Comparison of ENCODE assay signal across 8 cellular contexts in genomic region chr2:104976603-104977120, GRCh38.
DNase-seq lines count a peak whose midpoint lies in the region; ATAC-seq, FAIRE-seq and TF ChIP-seq lines count a peak whose summit lies in the region.

No MANE protein-coding gene starts in this region.

- H3K9me3 Mint-ChIP-seq in activated T-cell treated with anti-CD3 and anti-CD28 coated beads, Interleukin-2, amount 50 U/mL, for 72 hours: peaks cover 0 to 1% of the 10 kb centered on the region in 2 donors
- peaks cover 7% of the 10 kb centered on the region for H3K9me3 Mint-ChIP-seq in glutamatergic neuron (ENCODE audit: unreplicated experiment)

- peaks cover 0 to 4% of the 10 kb centered on the region in 2 experiments; a peak in 1 of 5 replicates for H3K27me3 ChIP-seq in HepG2 (ENCODE audit: control insufficient read depth in 1 of 2, insufficient read depth in 2 of 2, low read length in 2 of 2)
- no peaks in the 10 kb centered on the region for H3K27me3 ChIP-seq in right lobe of liver
- no peaks in the 10 kb centered on the region for H3K27me3 ChIP-seq in dorsolateral prefrontal cortex

- WGBS in HepG2 (ENCODE audit: low lambda C conversion rate): 30% methylated on average over 4 of the region's 4 CpGs
- 18% methylated on average over 3 of the region's 4 CpGs for WGBS in right lobe of liver (ENCODE audit: insufficient coverage, low coverage, low lambda C conversion rate, missing lambda C conversion rate)

- H3K4me1 Mint-ChIP-seq in activated T-cell treated with anti-CD3 and anti-CD28 coated beads, Interleukin-2, amount 50 U/mL, for 72 hours (ENCODE audit: low read depth): peaks cover 6% of the 10 kb centered on the region
- H3K4me1 Mint-ChIP-seq in glutamatergic neuron (ENCODE audit: low read depth, unreplicated experiment): no peaks in the 10 kb centered on the region

- H3K9ac ChIP-seq in HepG2 (ENCODE audit: insufficient read depth, low read depth, low read length): no peak overlapping the region

- H3K36me3 Mint-ChIP-seq in activated T-cell treated with anti-CD3 and anti-CD28 coated beads, Interleukin-2, amount 50 U/mL, for 72 hours (ENCODE audit: insufficient read depth in 2 of 2): no peaks in the 10 kb centered on the region
- H3K36me3 Mint-ChIP-seq in glutamatergic neuron (ENCODE audit: unreplicated experiment): no peaks in the 10 kb centered on the region

- no peaks in the 10 kb centered on the region for H3K36me3 ChIP-seq in HepG2 (replicated peaks in 1 of 2; ENCODE audit: control insufficient read depth in 1 of 2, insufficient read depth in 2 of 2, low read length in 2 of 2)
- H3K36me3 ChIP-seq in right lobe of liver: no peaks in the 10 kb centered on the region

- TF ChIP-seq RAD21 in HepG2 (CRISPR knock-in tag; IDR thresholded peaks at IDR 0.05): no peak

- CTCF ChIA-PET in HepG2 (lab: Yijun Ruan, JAX; ENCODE audit: low intra/inter-chr PET ratio, low total read pairs): no interaction called here

- TF ChIP-seq CTCF in HepG2 (CRISPR knock-in tag; IDR thresholded peaks at IDR 0.05) (peak; percentile 37), right lobe of liver (IDR thresholded peaks at IDR 0.05) (peak in 1 of 4 donors; percentile 12), dorsolateral prefrontal cortex (IDR thresholded peaks at IDR 0.05 in 54 of 56, conservative IDR thresholded peaks at IDR 0.05 in 2 of 56; ENCODE audit: low read depth in 1 of 56, partially characterized antibody in 56 of 56) (peak in 1 of 56 donors; percentile 8), glutamatergic neuron (IDR thresholded peaks at IDR 0.05; ENCODE audit: partially characterized antibody, unreplicated experiment) (no peak)

- no TSS peak for BruUV-seq in HepG2 (replicated peaks; lab: Mats Ljungman, UMichigan)

- peak; percentile 33 for DNase-seq in HepG2 (ENCODE audit: low spot score)
- DNase-seq in right lobe of liver: no peak
- DNase-seq in KBM-7: peak; percentile 88
- DNase-seq in activated T-cell treated with anti-CD3 and anti-CD28 coated beads, Interleukin-2, amount 50 U/mL, for 72 hours: peak; percentile 5 to 15
- no peak for DNase-seq in dorsolateral prefrontal cortex
- DNase-seq in glutamatergic neuron: no peak
- no peak for DNase-seq in NCI-H146 (lab: John Stamatoyannopoulos, UW)

- no peak overlapping the region for H3K4me2 ChIP-seq in HepG2 (ENCODE audit: low read depth, low read length)

- no peak overlapping the region for H3K27ac Mint-ChIP-seq in activated T-cell treated with anti-CD3 and anti-CD28 coated beads, Interleukin-2, amount 50 U/mL, for 72 hours
- H3K27ac Mint-ChIP-seq in glutamatergic neuron (ENCODE audit: unreplicated experiment): no peak overlapping the region

- H3K4me3 ChIP-seq in HepG2 (replicated peaks in 1 of 3; ENCODE audit: insufficient read depth in 1 of 3, low read depth in 2 of 3, low read length in 3 of 3) (no peak overlapping the region), right lobe of liver (no peak overlapping the region), dorsolateral prefrontal cortex (no peak overlapping the region)

- H3K79me2 ChIP-seq in HepG2 (ENCODE audit: insufficient read depth, low read length): no peaks in the 10 kb centered on the region

- no peaks in the 10 kb centered on the region for H4K20me1 ChIP-seq in HepG2 (ENCODE audit: insufficient read depth, low read length)

- FAIRE-seq in HepG2 (lab: Jason Lieb, UNC): no peak

- POLR2A ChIA-PET in HepG2 (lab: Yijun Ruan, JAX): no interaction called here

- H3K4me3 Mint-ChIP-seq in activated T-cell treated with anti-CD3 and anti-CD28 coated beads, Interleukin-2, amount 50 U/mL, for 72 hours: peak overlapping the region in 1 of 2 donors; percentile 55
- H3K4me3 Mint-ChIP-seq in glutamatergic neuron (ENCODE audit: unreplicated experiment): no peak overlapping the region

- peaks cover 17% of the 10 kb centered on the region for H3K27me3 Mint-ChIP-seq in activated T-cell treated with anti-CD3 and anti-CD28 coated beads, Interleukin-2, amount 50 U/mL, for 72 hours (ENCODE audit: low read depth)
- peaks cover 4% of the 10 kb centered on the region for H3K27me3 Mint-ChIP-seq in glutamatergic neuron (ENCODE audit: unreplicated experiment)

- TF ChIP-seq POLR2A in HepG2 (IDR thresholded peaks at IDR 0.05; ENCODE audit: insufficient read depth in 1 of 2, low read depth in 2 of 2, low read length in 2 of 2): no peak
- no peak for TF ChIP-seq POLR2A in right lobe of liver (IDR thresholded peaks at IDR 0.05)

- H3K27ac ChIP-seq in HepG2 (ENCODE audit: extremely low read length, insufficient read depth, low read length) (no peak overlapping the region), right lobe of liver (no peak overlapping the region), dorsolateral prefrontal cortex (no peak overlapping the region)

- TF ChIP-seq EP300 in HepG2 (IDR thresholded peaks at IDR 0.05; ENCODE audit: low read depth in 2 of 2, low read length in 2 of 2): no peak
- no peak for TF ChIP-seq EP300 in HepG2 (CRISPR knock-in tag; IDR thresholded peaks at IDR 0.05; ENCODE audit: borderline replicate concordance)

- ATAC-seq in HepG2 (peak; percentile 52), right lobe of liver (no peak), GM21825 (IDR thresholded peaks at IDR 0.05; ENCODE audit: unreplicated experiment) (peak; percentile 98)
- ATAC-seq in activated T-cell treated with anti-CD3 and anti-CD28 coated beads, Interleukin-2, amount 50 U/mL, for 72 hours (replicated peaks in 1 of 2): no peak

- in situ Hi-C loops in HepG2 (cut with HindIII; ENCODE audit: extremely low pct_ligation_motif_present, low pct_unique_long_range_greater_than_20kb) (no loop called here), KBM-7 (cut with MboI; ENCODE audit: low pct_unique_long_range_greater_than_20kb, low sequenced_read_pairs) (no loop called here)

- H2AFZ ChIP-seq in HepG2 (ENCODE audit: low read length): no peak overlapping the region

- H3K4me1 ChIP-seq in HepG2 (ENCODE audit: insufficient read depth, low read length) (no peaks in the 10 kb centered on the region), right lobe of liver (no peaks in the 10 kb centered on the region)

- no peaks in the 10 kb centered on the region for H3K9me3 ChIP-seq in HepG2 (ENCODE audit: low read length)
- H3K9me3 ChIP-seq in right lobe of liver: no peaks in the 10 kb centered on the region

- intact Hi-C loops in HepG2 (cut with micrococcal nuclease; ENCODE audit: unreplicated experiment): no loop called here
- intact Hi-C loops in right lobe of liver (cut with DNase I): no loop called here
- intact Hi-C loops in dorsolateral prefrontal cortex (cut with DNase I): no loop called here

TF ChIP-seq in HepG2, 621 proteins besides CTCF, POLR2A, EP300 and RAD21:
- TF ChIP-seq ZNF574 (CRISPR knock-in tag; IDR thresholded peaks at IDR 0.05) (peak; percentile 95), ZNF12 (CRISPR knock-in tag; IDR thresholded peaks at IDR 0.05) (no peak), GABPB1 (CRISPR knock-in tag; IDR thresholded peaks at IDR 0.05) (peak; percentile 68; the same call in 1 of the 2 replicates), ZNF274 (CRISPR knock-in tag; IDR thresholded peaks at IDR 0.05) (no peak), GABPA (IDR thresholded peaks at IDR 0.05; ENCODE audit: low read depth, low read length) (peak; percentile 67), GABPA (CRISPR knock-in tag; IDR thresholded peaks at IDR 0.05; ENCODE audit: low read depth) (peak; percentile 90)
- TF ChIP-seq, protein P1, sequence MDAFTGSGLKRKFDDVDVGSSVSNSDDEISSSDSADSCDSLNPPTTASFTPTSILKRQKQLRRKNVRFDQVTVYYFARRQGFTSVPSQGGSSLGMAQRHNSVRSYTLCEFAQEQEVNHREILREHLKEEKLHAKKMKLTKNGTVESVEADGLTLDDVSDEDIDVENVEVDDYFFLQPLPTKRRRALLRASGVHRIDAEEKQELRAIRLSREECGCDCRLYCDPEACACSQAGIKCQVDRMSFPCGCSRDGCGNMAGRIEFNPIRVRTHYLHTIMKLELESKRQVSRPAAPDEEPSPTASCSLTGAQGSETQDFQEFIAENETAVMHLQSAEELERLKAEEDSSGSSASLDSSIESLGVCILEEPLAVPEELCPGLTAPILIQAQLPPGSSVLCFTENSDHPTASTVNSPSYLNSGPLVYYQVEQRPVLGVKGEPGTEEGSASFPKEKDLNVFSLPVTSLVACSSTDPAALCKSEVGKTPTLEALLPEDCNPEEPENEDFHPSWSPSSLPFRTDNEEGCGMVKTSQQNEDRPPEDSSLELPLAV (CRISPR knock-in tag; conservative IDR thresholded peaks at IDR 0.05; ENCODE audit: low read depth): no peak

Comparison
In these comparisons a context has a peak if more than half of its experiments do, and no peak if none do; other contexts are left out.
1. ATAC-seq: peak in HepG2 (single experiment) and GM21825 (single experiment); none in right lobe of liver (0 of 4) and activated T-cell treated with anti-CD3 and anti-CD28 coated beads, Interleukin-2, amount 50 U/mL, for 72 hours (0 of 2).
2. DNase-seq: peak in HepG2 (single experiment), KBM-7 (single experiment) and activated T-cell treated with anti-CD3 and anti-CD28 coated beads, Interleukin-2, amount 50 U/mL, for 72 hours (2 of 2); none in right lobe of liver (0 of 3), dorsolateral prefrontal cortex (0 of 10), glutamatergic neuron (single experiment) and NCI-H146 (single experiment).